ENCODE assay signal across 11 cellular contexts in the genomic region with DNA sequence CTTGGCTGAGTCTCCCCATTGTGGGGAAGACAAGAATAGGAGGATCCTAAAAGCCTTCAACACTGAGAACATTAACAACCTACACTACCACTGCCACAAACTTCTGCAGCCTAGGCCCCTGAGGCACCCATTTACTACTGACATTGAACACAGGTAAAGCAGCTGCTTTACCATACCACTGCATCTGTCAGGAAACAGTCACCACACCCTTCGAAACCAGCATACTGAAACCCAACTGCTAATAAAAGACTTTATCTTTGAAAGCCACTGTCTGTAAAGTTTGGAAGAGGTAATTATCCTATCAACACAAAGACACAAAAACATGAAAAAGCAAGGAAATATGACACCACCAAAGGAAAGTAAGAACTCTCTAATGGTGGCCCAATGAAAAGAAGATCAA. TPM values are rescaled to one million over a fixed set of nuclear protein-coding genes. Genes with fewer than 3 reads are reported as not detected.
DNase-seq lines count a peak whose midpoint lies in the region; ATAC-seq and TF ChIP-seq lines count a peak whose summit lies in the region.
"Had no signal": no experiment of that assay in that cellular context is flagged by ENCODE, and none has a peak within 500 bp of the region (broad histone marks: within the 10 kb centered on the region; RNA-seq: fewer than 3 reads in every experiment).

No MANE protein-coding gene starts in this region.

- intact Hi-C loops in activated CD8-positive, alpha-beta T cell treated with anti-CD3 and anti-CD28 coated beads for 36 hours (cut with micrococcal nuclease) = no loop called here

- peak overlapping the region; percentile 14 for H3K27ac Mint-ChIP-seq in activated CD8-positive, alpha-beta T cell treated with anti-CD3 and anti-CD28 coated beads for 36 hours

- H3K4me3 ChIP-seq in GM12875 (ENCODE audit: low read depth, low read length) = peak overlapping the region; percentile 18
- H3K4me3 ChIP-seq: pancreas had no signal

- H3K36me3 Mint-ChIP-seq in activated CD8-positive, alpha-beta T cell treated with anti-CD3 and anti-CD28 coated beads for 36 hours (ENCODE audit: low read depth) = peaks cover 27% of the 10 kb centered on the region

- H3K4me1 Mint-ChIP-seq in activated CD8-positive, alpha-beta T cell treated with anti-CD3 and anti-CD28 coated beads for 36 hours (ENCODE audit: low read depth) = peaks cover 56% of the 10 kb centered on the region

- CTCF ChIA-PET in activated CD8-positive, alpha-beta T cell treated with anti-CD3 and anti-CD28 coated beads for 36 hours (lab: Charles Lee) = interaction anchor here (0.7 to 4.0 kb wide), 6 partner anchors 9 to 135 kb away, joined by 3 to 34 read pairs (median 10); no protein-coding TSS in a partner anchor

- no peak for TF ChIP-seq CTCF in GM12875 (IDR thresholded peaks at IDR 0.05; ENCODE audit: borderline replicate concordance, insufficient read depth, low read depth, low read length)
- TF ChIP-seq CTCF in activated CD8-positive, alpha-beta T cell treated with anti-CD3 and anti-CD28 coated beads for 36 hours (IDR thresholded peaks at IDR 0.05) = no peak

- DNase-seq in activated CD8-positive, alpha-beta T cell treated with anti-CD3 and anti-CD28 coated beads for 36 hours = no peak
- no peak for DNase-seq in SKM-1 treated with dmso at 0.1 percent for 144 hours (lab: John Stamatoyannopoulos, UW; ENCODE audit: unreplicated experiment)
- no peak for DNase-seq in SW480 (ENCODE audit: low spot score)
- no peak for DNase-seq in NCI-H1092 treated with DMSO at 0.1 percent for 48 hours (lab: John Stamatoyannopoulos, UW)
- DNase-seq in NCI-H1436 (lab: John Stamatoyannopoulos, UW) = no peak
- DNase-seq: effector memory CD4-positive, alpha-beta T cell; NCI-H1048; pancreas had no signal

- ATAC-seq in GM19395 (IDR thresholded peaks at IDR 0.05; ENCODE audit: unreplicated experiment) (peak; percentile 85), HG03045 (IDR thresholded peaks at IDR 0.05; ENCODE audit: unreplicated experiment) (peak; percentile 64)
- peak; percentile 51 for ATAC-seq in activated CD8-positive, alpha-beta T cell treated with anti-CD3 and anti-CD28 coated beads for 36 hours
- ATAC-seq: pancreas had no signal

- H3K27me3 Mint-ChIP-seq in activated CD8-positive, alpha-beta T cell treated with anti-CD3 and anti-CD28 coated beads for 36 hours = no peaks in the 10 kb centered on the region

- POLR2A ChIA-PET in activated CD8-positive, alpha-beta T cell treated with anti-CD3 and anti-CD28 coated beads for 36 hours (lab: Charles Lee) = interaction anchor here (1.5 kb wide), 1 partner anchor 34 kb away, joined by 3 read pairs; no protein-coding TSS in a partner anchor

- peaks cover 9% of the 10 kb centered on the region for H3K9me3 Mint-ChIP-seq in activated CD8-positive, alpha-beta T cell treated with anti-CD3 and anti-CD28 coated beads for 36 hours

- no peak overlapping the region for H3K4me3 Mint-ChIP-seq in activated CD8-positive, alpha-beta T cell treated with anti-CD3 and anti-CD28 coated beads for 36 hours

RNA-seq across cellular contexts. Expression of a gene that starts 7.4 kb away (rescaled TPM):
- 10 to 100 TPM; 25.6 to 30.3 TPM for total RNA-seq in activated CD8-positive, alpha-beta T cell treated with anti-CD3 and anti-CD28 coated beads for 36 hours
